Comparison of ENCODE assay signal across 8 cellular contexts in the genomic region with DNA sequence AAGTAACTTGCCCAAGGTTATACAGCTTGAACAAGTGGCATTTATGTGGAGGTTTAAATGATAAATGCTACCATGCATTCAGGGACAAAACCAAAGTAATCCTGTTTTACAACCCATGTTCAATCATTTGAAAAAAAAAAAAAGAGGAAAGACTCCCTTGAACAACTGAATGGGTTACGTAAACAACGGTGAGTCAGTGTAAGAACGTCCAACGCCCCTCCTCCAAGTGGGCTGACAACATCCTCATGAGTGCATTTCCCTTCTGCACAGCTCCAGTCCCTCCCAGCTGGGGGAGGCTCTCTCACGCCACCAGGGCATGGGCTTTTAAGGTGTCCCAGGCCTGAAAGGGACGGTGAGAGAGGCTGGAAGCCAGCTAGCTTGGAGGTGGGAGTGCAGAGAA.
DNase-seq lines count a peak whose midpoint lies in the region; ATAC-seq and TF ChIP-seq lines count a peak whose summit lies in the region.

No MANE protein-coding gene starts in this region.

- peak; percentile 17 for DNase-seq in DMS 273 (lab: John Stamatoyannopoulos, UW; ENCODE audit: unreplicated experiment)
- no peak for DNase-seq in DMS 273 treated with DMSO at 0.1 percent for 48 hours (lab: John Stamatoyannopoulos, UW)
- DNase-seq in RWPE2 (ENCODE audit: low spot score) = peak; percentile 86
- DNase-seq in activated naive CD4-positive, alpha-beta T cell treated with Interleukin-2 at 50 U/mL for 16 hours = peak; percentile 83
- DNase-seq in glomerular visceral epithelial cell (ENCODE audit: extremely low spot score) = peak; percentile 90
- DNase-seq in psoas muscle = peak; percentile 83 to 84

- H3K36me3 ChIP-seq in RWPE2 (ENCODE audit: low read depth) = peaks cover 9% of the 10 kb centered on the region
- peaks cover 2 to 17% of the 10 kb centered on the region in 2 donors for H3K36me3 ChIP-seq in psoas muscle (ENCODE audit: insufficient read depth in 1 of 2, low read depth in 1 of 2)
- H3K36me3 ChIP-seq in urinary bladder (ENCODE audit: insufficient read depth) = no peaks in the 10 kb centered on the region

- peaks cover 43% of the 10 kb centered on the region for H3K4me1 ChIP-seq in RWPE2 (ENCODE audit: insufficient read depth, poor library complexity, severe bottlenecking)
- peaks cover 32% of the 10 kb centered on the region for H3K4me1 ChIP-seq in psoas muscle
- peaks cover 3% of the 10 kb centered on the region for H3K4me1 ChIP-seq in urinary bladder (ENCODE audit: insufficient read depth)

- WGBS in psoas muscle, 3 donors = 31 to 45% (median 35%) methylated on average over 6 of the region's 6 CpGs
- WGBS in urinary bladder = 14% methylated on average over 6 of the region's 6 CpGs

- H3K4me3 ChIP-seq in RWPE2 (ENCODE audit: severe bottlenecking) = no peak overlapping the region
- H3K4me3 ChIP-seq in psoas muscle = no peak overlapping the region
- no peak overlapping the region for H3K4me3 ChIP-seq in urinary bladder (ENCODE audit: low read depth, low read length)

- intact Hi-C loops in psoas muscle (cut with DNase I) = no loop called here

- ATAC-seq in RWPE2 (ENCODE audit: low read depth) (peak; percentile 89), psoas muscle (peak; percentile 86 to 93 (median 90)), GM21717 (IDR thresholded peaks at IDR 0.05; ENCODE audit: unreplicated experiment) (no peak)

- H3K27me3 ChIP-seq in RWPE2 (ENCODE audit: insufficient read depth, poor library complexity, severe bottlenecking) (no peaks in the 10 kb centered on the region), psoas muscle (ENCODE audit: insufficient read depth in 3 of 3, low read length in 2 of 3) (no peaks in the 10 kb centered on the region)

- H3K9me3 ChIP-seq in RWPE2 (ENCODE audit: severe bottlenecking) (no peaks in the 10 kb centered on the region), psoas muscle (no peaks in the 10 kb centered on the region)

- H3K27ac ChIP-seq in RWPE2 (ENCODE audit: poor library complexity, severe bottlenecking) = peak overlapping the region; percentile 90
- H3K27ac ChIP-seq in psoas muscle = peak overlapping the region; percentile 72
- peak overlapping the region; percentile 63 for H3K27ac ChIP-seq in urinary bladder (ENCODE audit: low read depth)

- TF ChIP-seq CTCF in RWPE2 (IDR thresholded peaks at IDR 0.05; ENCODE audit: poor library complexity, severe bottlenecking) (no peak), psoas muscle (IDR thresholded peaks at IDR 0.05) (no peak)
